ENCODE assay signal across 9 cellular contexts in the genomic region with DNA sequence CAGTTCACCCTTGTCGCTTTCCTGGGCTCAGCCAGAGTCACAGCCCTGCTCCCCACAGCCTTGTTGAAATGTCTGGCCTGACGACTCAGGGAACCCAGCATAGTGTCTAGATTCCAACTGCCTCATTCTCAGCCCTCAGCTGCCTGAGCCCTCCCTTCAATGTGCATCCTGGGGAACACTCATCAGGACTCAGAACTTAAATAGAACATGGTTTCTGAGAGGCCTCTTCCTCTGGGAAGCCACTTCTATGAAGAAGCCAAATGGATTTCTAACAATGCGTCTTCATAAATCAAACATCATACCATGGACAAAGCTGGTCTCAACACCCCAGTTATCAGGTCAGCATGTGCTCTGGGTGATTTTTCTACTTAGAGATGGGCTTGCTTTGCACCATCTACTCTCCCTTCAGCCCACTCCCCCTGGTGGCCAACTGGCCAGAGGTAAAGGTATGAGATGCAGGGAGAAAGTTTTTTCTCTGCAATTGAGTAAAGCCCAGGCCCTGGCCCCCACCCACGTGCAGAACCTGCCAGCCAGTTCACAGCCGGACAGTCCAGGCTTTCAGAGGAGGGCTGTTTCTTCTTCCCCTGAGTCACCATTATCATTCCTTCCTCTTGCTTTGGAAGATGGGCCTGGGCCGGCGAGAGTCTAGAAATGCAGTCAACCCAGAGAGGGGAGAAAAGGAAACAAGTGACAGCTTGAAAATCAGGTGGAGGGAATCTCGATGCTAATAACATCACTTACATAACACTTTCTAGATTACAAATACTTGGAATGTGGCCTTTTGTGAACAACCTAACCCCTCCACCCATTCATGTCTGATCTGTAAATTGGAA. TPM values are rescaled to one million over a fixed set of nuclear protein-coding genes. Genes with fewer than 3 reads are reported as not detected.
A peak's percentile ranks its signal among the peaks of the same experiment; 100 is the strongest.
DNase-seq lines count a peak whose midpoint lies in the region; ATAC-seq and TF ChIP-seq lines count a peak whose summit lies in the region.
"Had no signal": no experiment of that assay in that cellular context is flagged by ENCODE, and none has a peak within 500 bp of the region (broad histone marks: within the 10 kb centered on the region; RNA-seq: fewer than 3 reads in every experiment).

No MANE protein-coding gene starts in this region.

- 56 to 66% methylated on average over 8 of the region's 8 CpGs for WGBS in upper lobe of left lung, 2 donors

- peak; percentile 74 for ATAC-seq in GM19438 (IDR thresholded peaks at IDR 0.05; ENCODE audit: low read depth, unreplicated experiment)
- ATAC-seq in omental fat pad (ENCODE audit: low FRiP score) = peak; percentile 83
- peak in 1 of 2 donors; percentile 41 for ATAC-seq in upper lobe of left lung (ENCODE audit: low FRiP score in 2 of 2)
- ATAC-seq in HG03045 (IDR thresholded peaks at IDR 0.05; ENCODE audit: unreplicated experiment) = no peak

- DNase-seq in AML-193 (lab: John Stamatoyannopoulos, UW) (peak; percentile 29 to 42), NCI-H82 (lab: John Stamatoyannopoulos, UW) (peak; percentile 94), epithelial cell of proximal tubule (ENCODE audit: low read depth) (no peak), omental fat pad (ENCODE audit: low spot score) (peak; percentile 62), upper lobe of left lung (peak in 1 of 2 donors; percentile 50)
- peak in 2 of 3 experiments; percentile 38 to 51 for DNase-seq in activated CD8-positive, alpha-beta memory T cell treated with anti-CD3 and anti-CD28 coated beads for 48 hours (ENCODE audit: low read depth in 2 of 3, low spot score in 2 of 3)

- H3K4me3 ChIP-seq in epithelial cell of proximal tubule (ENCODE audit: low read depth, low read length) = no peak overlapping the region
- no peak overlapping the region for H3K4me3 ChIP-seq in upper lobe of left lung
- H3K4me3 ChIP-seq: tibial artery had no signal

- no peaks in the 10 kb centered on the region for H3K27me3 ChIP-seq in upper lobe of left lung
- H3K27me3 ChIP-seq: tibial artery had no signal

- no peaks in the 10 kb centered on the region for H3K4me1 ChIP-seq in upper lobe of left lung
- H3K4me1 ChIP-seq: tibial artery had no signal

- no peaks in the 10 kb centered on the region for H3K36me3 ChIP-seq in upper lobe of left lung
- H3K36me3 ChIP-seq: tibial artery had no signal

- TF ChIP-seq POLR2A in upper lobe of left lung (IDR thresholded peaks at IDR 0.05) = no peak

- no peaks in the 10 kb centered on the region for H3K9me3 ChIP-seq in upper lobe of left lung
- H3K9me3 ChIP-seq: tibial artery had no signal

- no peak for TF ChIP-seq EP300 in upper lobe of left lung (IDR thresholded peaks at IDR 0.05)

- TF ChIP-seq CTCF in epithelial cell of proximal tubule (conservative IDR thresholded peaks at IDR 0.05; ENCODE audit: low read depth, low read length) (peak; percentile 88), omental fat pad (IDR thresholded peaks at IDR 0.05) (no peak), upper lobe of left lung (IDR thresholded peaks at IDR 0.05) (peak; percentile 26 to 75 (median 54))

- no peak overlapping the region for H3K27ac ChIP-seq in upper lobe of left lung
- H3K27ac ChIP-seq: tibial artery had no signal

RNA-seq across cellular contexts. Expression of gene CD244, which starts 32.1 kb away (rescaled TPM):
- not detected in 2 replicates for total RNA-seq in epithelial cell of proximal tubule
- total RNA-seq in omental fat pad = 10 to 100 TPM in 1 of 4 donors, 1 to 10 TPM in 1, under 1 TPM in 2; 0.84 to 10.3 (median 3.0) TPM
- 1 to 10 TPM in 5 of 6 donors, under 1 TPM in 1; 0.78 to 4.1 (median 2.0) TPM for total RNA-seq in upper lobe of left lung

RNA-seq across cellular contexts. Expression of gene LY9, which starts 34.6 kb away (rescaled TPM):
- total RNA-seq in epithelial cell of proximal tubule = not detected in 2 replicates
- total RNA-seq in omental fat pad = 1 to 10 TPM in 3 of 4 donors, under 1 TPM in 1; 0.95 to 3.2 (median 1.4) TPM
- total RNA-seq in upper lobe of left lung = 1 to 10 TPM in 5 of 6 donors, under 1 TPM in 1; 0.78 to 6.7 (median 2.3) TPM

RNA-seq across cellular contexts. Expression of gene ITLN1, which starts 54.4 kb away (rescaled TPM):
- total RNA-seq in epithelial cell of proximal tubule (not detected in 2 replicates), omental fat pad (1,000 to 10,000 TPM in 3 of 4 donors, 100 to 1,000 TPM in 1; 105 to 7,953 (median 2,405) TPM), upper lobe of left lung (10 to 100 TPM in 1 of 6 donors, 1 to 10 TPM in 4, not detected in 1; 1.2 to 28.8 (median 2.2) TPM)

Comparison
In these comparisons a context has a peak if more than half of its experiments do, and no peak if none do; other contexts are left out.
1. CTCF ChIP-seq: peak in epithelial cell of proximal tubule (single experiment) and upper lobe of left lung (6 of 6); none in omental fat pad (0 of 3).